In the genomic region with DNA sequence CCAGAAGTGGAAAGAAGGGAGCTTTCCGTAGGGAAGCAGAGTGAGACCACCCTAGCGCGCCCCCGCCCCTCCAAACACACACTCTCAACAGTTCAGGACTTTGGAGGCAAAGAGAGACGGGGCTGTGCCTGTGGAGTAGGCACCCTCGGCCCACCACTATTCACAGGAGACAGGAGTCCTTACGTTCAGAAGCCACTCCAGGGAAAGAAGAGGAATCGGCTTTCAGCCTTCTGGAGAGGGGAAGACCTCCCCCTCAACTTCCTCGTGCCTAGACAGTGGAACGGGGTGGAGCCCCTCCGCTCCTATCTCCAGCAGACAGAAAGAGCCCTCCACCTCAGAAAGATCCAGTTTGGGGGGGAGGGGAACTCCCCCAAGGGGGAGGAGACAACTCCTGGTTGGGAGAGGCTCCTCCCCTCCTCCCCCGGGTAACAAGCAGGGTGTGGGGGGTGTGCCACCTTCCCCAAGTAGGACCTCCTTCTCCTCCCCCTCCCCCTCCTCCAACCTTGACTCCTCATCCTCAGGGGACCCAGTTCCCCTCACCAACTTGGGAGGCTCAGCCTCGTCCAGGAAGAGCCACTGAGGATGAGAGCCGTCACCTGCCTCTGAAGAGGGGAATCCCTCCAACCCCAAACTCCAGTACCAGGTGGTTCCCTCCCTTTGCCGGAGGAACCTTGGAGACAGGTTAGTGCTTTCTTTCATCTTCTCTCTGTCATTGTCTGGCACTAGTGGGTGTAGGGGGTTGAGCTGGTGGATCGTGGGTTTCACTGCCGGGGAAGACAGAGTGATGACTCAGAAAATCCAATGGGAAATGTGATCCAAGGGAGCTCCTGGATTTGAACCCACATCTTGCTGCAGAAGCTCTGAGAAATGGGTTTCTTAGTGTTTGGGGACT, we compare ENCODE assay signal across 7 cellular contexts. TPM values are rescaled to one million over a fixed set of nuclear protein-coding genes. Genes with fewer than 3 reads are reported as not detected.
DNase-seq lines count a peak whose midpoint lies in the region; ATAC-seq and TF ChIP-seq lines count a peak whose summit lies in the region.

No MANE protein-coding gene starts in this region.

- H2AK5ac ChIP-seq in neuronal stem cell (ENCODE audit: low read depth, low read length), result no peak overlapping the region

- TF ChIP-seq POLR2A in GM18505 (IDR thresholded peaks at IDR 0.05; ENCODE audit: borderline replicate concordance, extremely low read depth, insufficient read depth, insufficient read length), result no peak

- no peak overlapping the region for H3K4ac ChIP-seq in neuronal stem cell (ENCODE audit: low read length)

- H3K27ac Mint-ChIP-seq in activated naive CD4-positive, alpha-beta T cell treated with anti-CD3 and anti-CD28 coated beads, Interleukin-2, amount 50 U/mL, for 24 hours, result peak overlapping the region; percentile 81

- no peak overlapping the region for H4K91ac ChIP-seq in neuronal stem cell (ENCODE audit: low read depth, low read length, poor library complexity)

- peak overlapping the region; percentile 95 for H3K4me3 ChIP-seq in OCI-LY3 (ENCODE audit: low read length)
- H3K4me3 ChIP-seq in neuronal stem cell (ENCODE audit: low read length in 2 of 2), result peak overlapping the region; percentile 88 to 99

- TF ChIP-seq CTCF in GM10248 (IDR thresholded peaks at IDR 0.05; ENCODE audit: control extremely low read depth, extremely low read depth, low read depth, missing control alignments) (no peak), OCI-LY3 (IDR thresholded peaks at IDR 0.05; ENCODE audit: low read depth, low read length) (no peak)

- H3K9ac ChIP-seq in OCI-LY3 (ENCODE audit: low read length) (peak overlapping the region; percentile 95), neuronal stem cell (ENCODE audit: low read depth, low read length, poor library complexity) (peak overlapping the region; percentile 98)

- ATAC-seq in HG02759 (IDR thresholded peaks at IDR 0.05; ENCODE audit: unreplicated experiment) (peak; percentile 14), GM18505 (IDR thresholded peaks at IDR 0.05; ENCODE audit: unreplicated experiment) (no peak)

- peak overlapping the region; percentile 91 for H3K4me2 ChIP-seq in OCI-LY3 (ENCODE audit: low read length)
- H3K4me2 ChIP-seq in neuronal stem cell (ENCODE audit: insufficient read depth, low read length, poor library complexity, severe bottlenecking), result peak overlapping the region; percentile 81

- no peak overlapping the region for H4K8ac ChIP-seq in neuronal stem cell (ENCODE audit: low read depth, low read length)

- peak overlapping the region; percentile 87 for H3K4me3 Mint-ChIP-seq in activated naive CD4-positive, alpha-beta T cell treated with anti-CD3 and anti-CD28 coated beads, Interleukin-2, amount 50 U/mL, for 24 hours

- peak overlapping the region; percentile 40 for H2BK5ac ChIP-seq in neuronal stem cell (ENCODE audit: low read length)

- H3K9me3 ChIP-seq in OCI-LY3 (ENCODE audit: insufficient read depth, low read length), result no peaks in the 10 kb centered on the region
- no peaks in the 10 kb centered on the region for H3K9me3 ChIP-seq in neuronal stem cell (replicated peaks in 1 of 2; ENCODE audit: control insufficient read depth in 2 of 2, insufficient read depth in 1 of 2, low read depth in 1 of 2, low read length in 2 of 2)

- peak overlapping the region; percentile 8 for H2BK12ac ChIP-seq in neuronal stem cell (ENCODE audit: low read length)

- peaks cover 2% of the 10 kb centered on the region for H3K36me3 Mint-ChIP-seq in activated naive CD4-positive, alpha-beta T cell treated with anti-CD3 and anti-CD28 coated beads, Interleukin-2, amount 50 U/mL, for 24 hours

- no peak overlapping the region for H3K23ac ChIP-seq in neuronal stem cell (ENCODE audit: low read depth, low read length, poor library complexity)

- peak overlapping the region; percentile 97 for H3K18ac ChIP-seq in neuronal stem cell (ENCODE audit: low read length)

- no peak overlapping the region for H2BK15ac ChIP-seq in neuronal stem cell (ENCODE audit: low read length)

- peaks cover 1% of the 10 kb centered on the region for H3K79me1 ChIP-seq in neuronal stem cell (ENCODE audit: low read depth, low read length)

- H3K27me3 ChIP-seq in OCI-LY3 (ENCODE audit: low read depth, low read length), result peaks cover 6% of the 10 kb centered on the region
- H3K27me3 ChIP-seq in neuronal stem cell (ENCODE audit: control insufficient read depth in 3 of 3, insufficient read depth in 3 of 3, low read depth in 1 of 3, low read length in 3 of 3), result no peaks in the 10 kb centered on the region

- H3K27me3 Mint-ChIP-seq in activated naive CD4-positive, alpha-beta T cell treated with anti-CD3 and anti-CD28 coated beads, Interleukin-2, amount 50 U/mL, for 24 hours, result no peaks in the 10 kb centered on the region

- H4K20me1 ChIP-seq in OCI-LY3 (ENCODE audit: insufficient read depth, low read length), result peaks cover 7% of the 10 kb centered on the region; the same call in 1 of the 2 replicates

- peak overlapping the region; percentile 9 for H2BK120ac ChIP-seq in neuronal stem cell (ENCODE audit: low read depth, low read length)

- DNase-seq in GM10248 (ENCODE audit: extremely low spot score) (peak; percentile 65), globus pallidus (ENCODE audit: low spot score) (peak; percentile 38), neuronal stem cell (ENCODE audit: low spot score) (peak; percentile 35)

- peaks cover 58% of the 10 kb centered on the region for H3K4me1 Mint-ChIP-seq in activated naive CD4-positive, alpha-beta T cell treated with anti-CD3 and anti-CD28 coated beads, Interleukin-2, amount 50 U/mL, for 24 hours

- H3K9me3 Mint-ChIP-seq in activated naive CD4-positive, alpha-beta T cell treated with anti-CD3 and anti-CD28 coated beads, Interleukin-2, amount 50 U/mL, for 24 hours, result no peaks in the 10 kb centered on the region

- H3K36me3 ChIP-seq in OCI-LY3 (replicated peaks; ENCODE audit: low read depth, low read length) (peaks cover 3% of the 10 kb centered on the region), neuronal stem cell (replicated peaks in 1 of 2; ENCODE audit: control insufficient read depth in 2 of 2, insufficient read depth in 2 of 2, low read length in 2 of 2) (peaks cover 0 to 4% of the 10 kb centered on the region in 2 donors)

- no peak overlapping the region for H3K14ac ChIP-seq in neuronal stem cell (ENCODE audit: low read length)

- no CpG with 5 or more reads among the region's 17 CpGs for WGBS in neuronal stem cell (ENCODE audit: extremely low coverage in 2 of 2, insufficient read length in 2 of 2, insufficient replicate concordance in 1 of 2), 2 donors

- POLR2A ChIA-PET in GM10248 (lab: Yijun Ruan, JAX), result no interaction called here

- H3K27ac ChIP-seq in OCI-LY3 (ENCODE audit: low read length), result no peak overlapping the region
- peak overlapping the region; percentile 61 for H3K27ac ChIP-seq in neuronal stem cell (replicated peaks; ENCODE audit: low read length)

- H3K4me1 ChIP-seq in OCI-LY3 (ENCODE audit: low read length) (peaks cover 36% of the 10 kb centered on the region), neuronal stem cell (ENCODE audit: control insufficient read depth in 2 of 2, insufficient read depth in 1 of 2, low read depth in 1 of 2, low read length in 2 of 2) (peaks cover 15 to 20% of the 10 kb centered on the region in 2 donors)

- peaks cover 12% of the 10 kb centered on the region; the same call in 1 of the 2 replicates for H3K79me2 ChIP-seq in OCI-LY3 (ENCODE audit: low read length)

- CTCF ChIA-PET in GM10248 (lab: Yijun Ruan, JAX), result interaction anchor here (0.9 to 8.9 kb wide), 5 partner anchors 11 to 198 kb away, joined by 3 to 77 read pairs (median 3); no protein-coding TSS in a partner anchor

- H2AFZ ChIP-seq in OCI-LY3 (ENCODE audit: low read depth, low read length), result peak overlapping the region; percentile 55; the same call in 1 of the 2 replicates
- H2AFZ ChIP-seq in neuronal stem cell (ENCODE audit: low read length), result peak overlapping the region; percentile 100

RNA-seq across cellular contexts. Expression of a gene that starts 0.9 kb away (rescaled TPM):
- polyA plus RNA-seq in neuronal stem cell (2013, experiment 1 of 2), result 7.9 TPM
- polyA plus RNA-seq in neuronal stem cell (2013, experiment 2 of 2), result 8.3 TPM

RNA-seq across cellular contexts. Expression of a gene that starts 32.8 kb away (rescaled TPM):
- not detected for polyA plus RNA-seq in neuronal stem cell (2013, experiment 1 of 2)
- not detected for polyA plus RNA-seq in neuronal stem cell (2013, experiment 2 of 2)

RNA-seq across cellular contexts. Expression of a gene that starts 48.7 kb away (rescaled TPM):
- polyA plus RNA-seq in neuronal stem cell (2013, experiment 1 of 2), result 14.3 TPM
- 14.5 TPM for polyA plus RNA-seq in neuronal stem cell (2013, experiment 2 of 2)
